In genomic region chr11:123291201-123291869, GRCh38 we compare ENCODE assay signal across 25 cellular contexts.
"Had no signal": no experiment of that assay in that cellular context is flagged by ENCODE, and none has a peak within 500 bp of the region (broad histone marks: within the 10 kb centered on the region; RNA-seq: fewer than 3 reads in every experiment).

No MANE protein-coding gene starts in this region.

- H3K4me1 ChIP-seq: colonic mucosa, esophagus muscularis mucosa, esophagus squamous epithelium, foreskin keratinocyte, gastrocnemius medialis, gastroesophageal sphincter, heart left ventricle, heart right ventricle had no signal

- H3K36me3 ChIP-seq: colonic mucosa, esophagus muscularis mucosa, esophagus squamous epithelium, gastrocnemius medialis, gastroesophageal sphincter, heart left ventricle, heart right ventricle had no signal

- ATAC-seq: effector memory CD8-positive, alpha-beta T cell; esophagus mucosa; foreskin keratinocyte; gastrocnemius medialis; gastroesophageal sphincter had no signal

- H3K27me3 Mint-ChIP-seq: dendritic cell treated with granulocyte-macrophage colony-stimulating factor and Interleukin-4, amounts not matched to agents 40 ng/mL and 50 ng/mL, for 4 days had no signal

- H3K27ac ChIP-seq: colonic mucosa, coronary artery, dorsolateral prefrontal cortex, epithelial cell of prostate, esophagus muscularis mucosa, esophagus squamous epithelium, foreskin keratinocyte, gastrocnemius medialis, gastroesophageal sphincter, heart left ventricle, heart right ventricle had no signal

- H3K9me3 ChIP-seq: colonic mucosa, esophagus squamous epithelium, gastrocnemius medialis, gastroesophageal sphincter had no signal

- H3K4me3 ChIP-seq: colonic mucosa, coronary artery, dorsolateral prefrontal cortex, esophagus muscularis mucosa, esophagus squamous epithelium, gastrocnemius medialis, gastroesophageal sphincter, heart left ventricle, heart right ventricle had no signal

- DNase-seq: colonic mucosa; cortex of kidney; dermis blood vessel endothelial cell; dorsolateral prefrontal cortex; effector CD4-positive, alpha-beta T cell; effector CD8-positive, alpha-beta T cell; effector memory CD4-positive, alpha-beta T cell; effector memory CD8-positive, alpha-beta T cell; endodermal cell; erythroblast; esophagus squamous epithelium; foreskin fibroblast; foreskin keratinocyte; foreskin melanocyte; gastrocnemius medialis; glutamatergic neuron; head of caudate nucleus; heart left ventricle; heart right ventricle had no signal

- H3K4me1 Mint-ChIP-seq: endodermal cell had no signal

- H3K4me3 Mint-ChIP-seq: dendritic cell treated with granulocyte-macrophage colony-stimulating factor and Interleukin-4, amounts not matched to agents 40 ng/mL and 50 ng/mL, for 4 days; effector memory CD8-positive, alpha-beta T cell; endodermal cell had no signal

- H3K27me3 ChIP-seq: colonic mucosa had no signal

- H3K27ac Mint-ChIP-seq: dendritic cell treated with granulocyte-macrophage colony-stimulating factor and Interleukin-4, amounts not matched to agents 40 ng/mL and 50 ng/mL, for 4 days; endodermal cell had no signal

- H3K9me3 Mint-ChIP-seq: dendritic cell treated with granulocyte-macrophage colony-stimulating factor and Interleukin-4, amounts not matched to agents 40 ng/mL and 50 ng/mL, for 4 days; effector memory CD8-positive, alpha-beta T cell; endodermal cell had no signal
